13 cellular contexts compared by ENCODE assay signal in genomic region chr11:44589301-44589700, GRCh38. TPM values are rescaled to one million over a fixed set of nuclear protein-coding genes. Genes with fewer than 3 reads are reported as not detected.
DNase-seq lines count a peak whose midpoint lies in the region; ATAC-seq and TF ChIP-seq lines count a peak whose summit lies in the region.
"Had no signal": no experiment of that assay in that cellular context is flagged by ENCODE, and none has a peak within 500 bp of the region (broad histone marks: within the 10 kb centered on the region; RNA-seq: fewer than 3 reads in every experiment).

No MANE protein-coding gene starts in this region.

- peaks cover 31% of the 10 kb centered on the region for H3K36me3 ChIP-seq in effector memory CD4-positive, alpha-beta T cell (ENCODE audit: control insufficient read depth, insufficient read depth, low read length)
- H3K36me3 ChIP-seq in testis (ENCODE audit: low read depth, missing control alignments): no peaks in the 10 kb centered on the region

- H3K4me3 ChIP-seq in AG10803 (ENCODE audit: low read length) (no peak overlapping the region), testis (no peak overlapping the region)
- H3K4me3 ChIP-seq in effector memory CD4-positive, alpha-beta T cell (ENCODE audit: insufficient read depth, low read depth, low read length, poor library complexity, severe bottlenecking): no peak overlapping the region

- peaks cover 29% of the 10 kb centered on the region for H3K4me1 ChIP-seq in effector memory CD4-positive, alpha-beta T cell (ENCODE audit: control insufficient read depth, insufficient read depth, low read length, poor library complexity, severe bottlenecking)
- peaks cover 12% of the 10 kb centered on the region for H3K4me1 ChIP-seq in testis

- TF ChIP-seq CTCF in AG10803 (conservative IDR thresholded peaks at IDR 0.05; ENCODE audit: low read length): no peak
- TF ChIP-seq CTCF in testis (IDR thresholded peaks at IDR 0.05): no peak

- TF ChIP-seq POLR2A in testis (IDR thresholded peaks at IDR 0.05): no peak

- DNase-seq in AG10803 (ENCODE audit: low read depth): peak; percentile 80
- peak; percentile 77 for DNase-seq in LHCN-M2 (ENCODE audit: low read depth)
- no peak for DNase-seq in effector memory CD4-positive, alpha-beta T cell
- peak; percentile 55 for DNase-seq in non-pigmented ciliary epithelial cell (ENCODE audit: low read depth)
- no peak for DNase-seq in testis
- DNase-seq in DMS153 treated with DMSO at 0.1 percent for 48 hours (lab: John Stamatoyannopoulos, UW; ENCODE audit: unreplicated experiment): no peak
- DNase-seq in NCI-H510A (lab: John Stamatoyannopoulos, UW): no peak
- no peak for DNase-seq in left lobe of liver (ENCODE audit: low spot score)
- DNase-seq: COR-L47; NCI-H1436 treated with DMSO at 0.1 percent for 48 hours; occipital lobe; stimulated activated CD4-positive, alpha-beta T cell treated with anti-CD3 and anti-CD28 coated beads, Interleukin-4, amount 100 ng/mL, for 1 hour had no signal

- H3K9me3 ChIP-seq in effector memory CD4-positive, alpha-beta T cell (ENCODE audit: control insufficient read depth, low read length): no peaks in the 10 kb centered on the region
- no peaks in the 10 kb centered on the region for H3K9me3 ChIP-seq in testis

- H3K27me3 ChIP-seq in effector memory CD4-positive, alpha-beta T cell (replicated peaks; ENCODE audit: control insufficient read depth, insufficient read depth, low read length, poor library complexity, severe bottlenecking): no peaks in the 10 kb centered on the region
- H3K27me3 ChIP-seq in testis: no peaks in the 10 kb centered on the region

- H3K27ac ChIP-seq in effector memory CD4-positive, alpha-beta T cell (ENCODE audit: insufficient read depth, low read length, poor library complexity, severe bottlenecking): peak overlapping the region; percentile 13
- H3K27ac ChIP-seq in testis: no peak overlapping the region

- intact Hi-C loops in testis (cut with DNase I; ENCODE audit: low total_unique reads): no loop called here

- whole genome bisulfite sequencing in testis, 2 donors: 76 to 86% methylated on average over 3 of the region's 3 CpGs

- ATAC-seq in left lobe of liver: no peak
- ATAC-seq: left colon had no signal

RNA-seq across cellular contexts. Expression of gene CD82, which starts 23.8 kb away (rescaled TPM):
- 304 and 372 TPM in 2 replicates for total RNA-seq in LHCN-M2 (2014; rRNA removed)
- 301 TPM for polyA plus RNA-seq in LHCN-M2 (2012)
- 10 to 100 TPM in 1 of 2 donors, 1 to 10 TPM in 1; 5.0 to 13.0 TPM for total RNA-seq in testis
- polyA plus RNA-seq in testis (ENCODE audit: insufficient read depth, low read depth, low replicate concordance): 13.7 TPM
- 60.6 TPM for total RNA-seq in left lobe of liver

Comparison
In these comparisons a context has a peak if more than half of its experiments do, and no peak if none do; other contexts are left out.
1. DNase-seq: peak in AG10803 (single experiment), LHCN-M2 (single experiment) and non-pigmented ciliary epithelial cell (single experiment); none in effector memory CD4-positive, alpha-beta T cell (0 of 3), testis (single experiment), DMS153 treated with DMSO at 0.1 percent for 48 hours (single experiment), NCI-H510A (single experiment) and left lobe of liver (single experiment).